Comparison of ENCODE assay signal across 9 cellular contexts in the genomic region with DNA sequence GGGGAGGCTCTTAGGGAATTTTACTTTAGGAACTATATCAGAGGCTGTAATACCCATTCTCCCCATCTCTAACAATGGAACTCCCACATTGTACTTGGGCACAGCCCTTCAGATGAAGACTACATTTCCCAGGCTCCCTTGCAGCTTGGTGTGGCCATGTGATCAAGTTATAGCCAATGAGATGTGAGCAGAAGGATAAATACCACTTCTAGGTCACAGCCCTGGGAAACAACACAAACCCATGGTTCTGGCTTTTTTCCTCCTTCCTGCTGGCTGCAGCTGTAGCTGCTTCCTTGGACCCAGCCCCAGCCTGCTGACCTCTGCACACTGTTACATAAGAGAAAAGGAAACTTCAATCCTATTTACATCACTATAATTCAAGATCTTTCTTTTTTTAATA.
DNase-seq lines count a peak whose midpoint lies in the region; ATAC-seq, FAIRE-seq and TF ChIP-seq lines count a peak whose summit lies in the region.
"Had no signal": no experiment of that assay in that cellular context is flagged by ENCODE, and none has a peak within 500 bp of the region (broad histone marks: within the 10 kb centered on the region; RNA-seq: fewer than 3 reads in every experiment).

No MANE protein-coding gene starts in this region.

- DNase-seq in AG08396 (ENCODE audit: low spot score) (peak; percentile 61), HuH-7.5 (ENCODE audit: low spot score) (peak; percentile 17), SIG-M5 treated with dmso at 0.1 percent for 504 hours (lab: John Stamatoyannopoulos, UW; ENCODE audit: unreplicated experiment) (peak; percentile 61), cerebellum (ENCODE audit: low spot score) (peak; percentile 69), HepG2 (ENCODE audit: low spot score) (peak; percentile 50), uterus (peak; percentile 55 to 58), NCI-H128 (lab: John Stamatoyannopoulos, UW; ENCODE audit: unreplicated experiment) (no peak)

- ATAC-seq in GM18502 (IDR thresholded peaks at IDR 0.05; ENCODE audit: poor library complexity, unreplicated experiment) (peak; percentile 75), HepG2 (peak; percentile 79)

- TF ChIP-seq CTCF in HepG2 (CRISPR knock-in tag; IDR thresholded peaks at IDR 0.05) (no peak), uterus (IDR thresholded peaks at IDR 0.05) (no peak)

- no TSS peak for BruUV-seq in HepG2 (replicated peaks; lab: Mats Ljungman, UMichigan)

- no peak for TF ChIP-seq RAD21 in HepG2 (CRISPR knock-in tag; IDR thresholded peaks at IDR 0.05)

- H4K20me1 ChIP-seq in HepG2 (ENCODE audit: insufficient read depth, low read length) = no peaks in the 10 kb centered on the region

- no peak overlapping the region for H3K9ac ChIP-seq in HepG2 (ENCODE audit: insufficient read depth, low read depth, low read length)

- intact Hi-C loops in HepG2 (cut with micrococcal nuclease; ENCODE audit: unreplicated experiment) = no loop called here
- intact Hi-C loops in uterus (cut with DNase I; ENCODE audit: low total_unique reads) = no loop called here

- TF ChIP-seq POLR2A in HepG2 (IDR thresholded peaks at IDR 0.05; ENCODE audit: insufficient read depth in 1 of 2, low read depth in 2 of 2, low read length in 2 of 2) = no peak
- TF ChIP-seq POLR2A in uterus (IDR thresholded peaks at IDR 0.05) = no peak

- in situ Hi-C loops in HepG2 (cut with HindIII; ENCODE audit: extremely low pct_ligation_motif_present, low pct_unique_long_range_greater_than_20kb) = no loop called here

- H3K4me3 ChIP-seq in HepG2 (replicated peaks in 1 of 3; ENCODE audit: insufficient read depth in 1 of 3, low read depth in 2 of 3, low read length in 3 of 3) (no peak overlapping the region), uterus (no peak overlapping the region)
- H3K4me3 ChIP-seq: ascending aorta had no signal

- no peaks in the 10 kb centered on the region for H3K79me2 ChIP-seq in HepG2 (ENCODE audit: insufficient read depth, low read length)

- FAIRE-seq in HepG2 (lab: Jason Lieb, UNC) = peak; percentile 83

- H3K4me1 ChIP-seq in HepG2 (ENCODE audit: insufficient read depth, low read length) (peaks cover 6% of the 10 kb centered on the region; the same call in 1 of the 2 replicates), uterus (peaks cover 0 to 3% of the 10 kb centered on the region in 2 donors)
- H3K4me1 ChIP-seq: ascending aorta had no signal

- H3K9me3 ChIP-seq in HepG2 (ENCODE audit: low read length) = no peaks in the 10 kb centered on the region
- no peaks in the 10 kb centered on the region for H3K9me3 ChIP-seq in uterus
- H3K9me3 ChIP-seq: ascending aorta had no signal

- no peak overlapping the region for H3K27ac ChIP-seq in HepG2 (ENCODE audit: extremely low read length, insufficient read depth, low read length)
- H3K27ac ChIP-seq in uterus = no peak overlapping the region
- H3K27ac ChIP-seq: ascending aorta had no signal

- POLR2A ChIA-PET in HepG2 (lab: Yijun Ruan, JAX) = no interaction called here

- no peaks in the 10 kb centered on the region for H3K36me3 ChIP-seq in HepG2 (replicated peaks in 1 of 2; ENCODE audit: control insufficient read depth in 1 of 2, insufficient read depth in 2 of 2, low read length in 2 of 2)
- H3K36me3 ChIP-seq in uterus = no peaks in the 10 kb centered on the region
- H3K36me3 ChIP-seq: ascending aorta had no signal

- CTCF ChIA-PET in HepG2 (lab: Yijun Ruan, JAX; ENCODE audit: low intra/inter-chr PET ratio, low total read pairs) = no interaction called here

- peaks cover 1 to 4% of the 10 kb centered on the region in 2 experiments; a peak in 2 of 5 replicates for H3K27me3 ChIP-seq in HepG2 (ENCODE audit: control insufficient read depth in 1 of 2, insufficient read depth in 2 of 2, low read length in 2 of 2)
- no peaks in the 10 kb centered on the region for H3K27me3 ChIP-seq in uterus
- H3K27me3 ChIP-seq: ascending aorta had no signal

- TF ChIP-seq EP300 in HepG2 (IDR thresholded peaks at IDR 0.05; ENCODE audit: low read depth in 2 of 2, low read length in 2 of 2) = no peak
- no peak for TF ChIP-seq EP300 in HepG2 (CRISPR knock-in tag; IDR thresholded peaks at IDR 0.05; ENCODE audit: borderline replicate concordance)

- no peak overlapping the region for H2AFZ ChIP-seq in HepG2 (ENCODE audit: low read length)

- H3K4me2 ChIP-seq in HepG2 (ENCODE audit: low read depth, low read length) = no peak overlapping the region

TF ChIP-seq in HepG2, 621 proteins besides CTCF, POLR2A, EP300 and RAD21:
- TF ChIP-seq ZNF629 (CRISPR knock-in tag; conservative IDR thresholded peaks at IDR 0.05) (no peak), THAP11 (CRISPR knock-in tag; IDR thresholded peaks at IDR 0.05) (peak; percentile 96), ELF1 (CRISPR knock-in tag; IDR thresholded peaks at IDR 0.05) (no peak), NFYC (CRISPR knock-in tag; IDR thresholded peaks at IDR 0.05) (peak; percentile 78), SUZ12 (IDR thresholded peaks at IDR 0.05; ENCODE audit: low read depth, low read length) (0 out of 2 replicates have a peak, but pooled peaks have one; percentile 18), HCFC1 (IDR thresholded peaks at IDR 0.05; ENCODE audit: low read depth, low read length) (peak; percentile 46; the same call in 1 of the 2 replicates), ZNF143 (CRISPR knock-in tag; IDR thresholded peaks at IDR 0.05) (peak; percentile 88), NFYB (CRISPR knock-in tag; IDR thresholded peaks at IDR 0.05) (peak; percentile 64), ARNT2 (CRISPR knock-in tag; IDR thresholded peaks at IDR 0.05; ENCODE audit: low read depth) (no peak)
- TF ChIP-seq, protein P1, sequence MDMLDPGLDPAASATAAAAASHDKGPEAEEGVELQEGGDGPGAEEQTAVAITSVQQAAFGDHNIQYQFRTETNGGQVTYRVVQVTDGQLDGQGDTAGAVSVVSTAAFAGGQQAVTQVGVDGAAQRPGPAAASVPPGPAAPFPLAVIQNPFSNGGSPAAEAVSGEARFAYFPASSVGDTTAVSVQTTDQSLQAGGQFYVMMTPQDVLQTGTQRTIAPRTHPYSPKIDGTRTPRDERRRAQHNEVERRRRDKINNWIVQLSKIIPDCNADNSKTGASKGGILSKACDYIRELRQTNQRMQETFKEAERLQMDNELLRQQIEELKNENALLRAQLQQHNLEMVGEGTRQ (IDR thresholded peaks at IDR 0.05; ENCODE audit: low read depth, low read length) = peak; percentile 66
- TF ChIP-seq, protein P1 (CRISPR knock-in tag; IDR thresholded peaks at IDR 0.05; ENCODE audit: borderline replicate concordance) = peak; percentile 80; the same call in 1 of the 2 replicates
